In genomic region chr4:139314047-139314800, GRCh38 we compare ENCODE assay signal across 20 cellular contexts. TPM values are rescaled to one million over a fixed set of nuclear protein-coding genes. Genes with fewer than 3 reads are reported as not detected.
A peak's percentile ranks its signal among the peaks of the same experiment; 100 is the strongest.
DNase-seq lines count a peak whose midpoint lies in the region; ATAC-seq, FAIRE-seq and TF ChIP-seq lines count a peak whose summit lies in the region.
"Had no signal": no experiment of that assay in that cellular context is flagged by ENCODE, and none has a peak within 500 bp of the region (broad histone marks: within the 10 kb centered on the region; RNA-seq: fewer than 3 reads in every experiment).

No MANE protein-coding gene starts in this region.

- TF ChIP-seq EP300 in K562 (IDR thresholded peaks at IDR 0.05; ENCODE audit: low read length): no peak

- 0 out of 2 replicates have a peak overlapping the region, but pooled peaks have one; percentile 33 for H3K4me2 ChIP-seq in K562 (ENCODE audit: insufficient read depth, low read length)
- H3K4me2 ChIP-seq: A549 had no signal

- no peak for DNase-seq in activated CD8-positive, alpha-beta memory T cell treated with anti-CD3 and anti-CD28 coated beads, Interleukin-2, amount 10 ng/mL, durations not matched to agents 7 days and 5 days
- DNase-seq in activated CD8-positive, alpha-beta memory T cell treated with anti-CD3 and anti-CD28 coated beads, Interleukin-2, amount 50 U/mL, for 4 hours: no peak
- DNase-seq in K562 (ENCODE audit: extremely low read depth in 1 of 4, low spot score in 3 of 4): no peak
- no peak for DNase-seq in nephron progenitor cell
- no peak for DNase-seq in T-helper 9 cell
- DNase-seq: activated CD8-positive, alpha-beta memory T cell treated with anti-CD3 and anti-CD28 coated beads, Interleukin-2, amount 50 U/mL, for 48 hours; Caco-2; dermis blood vessel endothelial cell; GDM1; hippocampal formation; left ventricle myocardium superior; NCI-H1417; NCI-H226; stimulated activated CD4-positive, alpha-beta T cell treated with anti-CD3 and anti-CD28 coated beads, Interleukin-1b, Interleukin-23, amount 100 ng/mL, for 48 hours had no signal

- H3K27ac ChIP-seq in K562 (ENCODE audit: extremely low read depth, low read depth, low read length): peak overlapping the region; percentile 35; the same call in 1 of the 3 replicates
- H3K27ac ChIP-seq: A549, right atrium auricular region had no signal

- H3K4me1 ChIP-seq in K562 (replicated peaks in 1 of 2; ENCODE audit: control insufficient read depth in 2 of 2, insufficient read depth in 2 of 2, low read length in 2 of 2): peaks cover 11 to 17% of the 10 kb centered on the region in 2 experiments; a peak in 4 of 5 replicates

- H3K36me3 ChIP-seq in K562 (ENCODE audit: control insufficient read depth, insufficient read depth, low read length): peaks cover 42% of the 10 kb centered on the region
- H3K36me3 ChIP-seq: right atrium auricular region had no signal

- H3K27ac Mint-ChIP-seq in activated CD8-positive, alpha-beta memory T cell treated with anti-CD3 and anti-CD28 coated beads, Interleukin-2, amount 10 ng/mL, durations not matched to agents 7 days and 5 days: peak overlapping the region; percentile 78
- H3K27ac Mint-ChIP-seq in IgD-negative memory B cell (peak overlapping the region; percentile 64 to 93 (median 92)), nephron progenitor cell (peak overlapping the region; percentile 57)

- no peaks in the 10 kb centered on the region for H3K27me3 Mint-ChIP-seq in activated CD8-positive, alpha-beta memory T cell treated with anti-CD3 and anti-CD28 coated beads, Interleukin-2, amount 10 ng/mL, durations not matched to agents 7 days and 5 days
- no peaks in the 10 kb centered on the region for H3K27me3 Mint-ChIP-seq in IgD-negative memory B cell
- H3K27me3 Mint-ChIP-seq in nephron progenitor cell (ENCODE audit: low read depth, poor library complexity): no peaks in the 10 kb centered on the region

- H3K9me3 ChIP-seq in K562 (replicated peaks; ENCODE audit: control insufficient read depth, insufficient read depth, low read depth, low read length): peaks cover 3% of the 10 kb centered on the region; the same call in 1 of the 2 replicates
- H3K9me3 ChIP-seq: A549, Caco-2, right atrium auricular region had no signal

- TF ChIP-seq POLR2A in K562 (conservative IDR thresholded peaks at IDR 0.05): no peak

- in situ Hi-C loops in K562 (cut with MboI): no loop called here

- no peaks in the 10 kb centered on the region; the same call in 1 of the 2 replicates for H4K20me1 ChIP-seq in K562 (replicated peaks; ENCODE audit: control insufficient read depth, insufficient read depth, low read length)

- POLR2A ChIA-PET in K562 (lab: Yijun Ruan, JAX): interaction anchor here (1.1 kb wide), 1 partner anchor 13 kb away, joined by 3 read pairs; the partner anchor contains the start of gene NAA15

- H3K9me1 ChIP-seq in K562 (ENCODE audit: control insufficient read depth, insufficient read depth, low read length): no peaks in the 10 kb centered on the region

- intact Hi-C loops in K562 (cut with micrococcal nuclease): no loop called here

- no peak overlapping the region for H3K4me3 Mint-ChIP-seq in activated CD8-positive, alpha-beta memory T cell treated with anti-CD3 and anti-CD28 coated beads, Interleukin-2, amount 10 ng/mL, durations not matched to agents 7 days and 5 days
- H3K4me3 Mint-ChIP-seq in IgD-negative memory B cell (peak overlapping the region; percentile 43 to 90 (median 57)), nephron progenitor cell (no peak overlapping the region)

- WGBS in K562 (ENCODE audit: insufficient coverage, low coverage, missing lambda C conversion rate): 85% methylated on average over 4 of the region's 4 CpGs

- ATAC-seq in activated CD8-positive, alpha-beta memory T cell treated with anti-CD3 and anti-CD28 coated beads, Interleukin-2, amount 10 ng/mL, durations not matched to agents 7 days and 5 days: peak; percentile 65
- ATAC-seq in K562: peak; percentile 23; the same call in 2 of the 3 replicates
- ATAC-seq in GM21529 (IDR thresholded peaks at IDR 0.05; ENCODE audit: unreplicated experiment): no peak
- no peak for ATAC-seq in GM19035 (IDR thresholded peaks at IDR 0.05; ENCODE audit: unreplicated experiment)
- ATAC-seq: A549 had no signal

- H3K27me3 ChIP-seq in K562 (ENCODE audit: control insufficient read depth in 2 of 2, insufficient read depth in 2 of 2, low read length in 2 of 2): no peaks in the 10 kb centered on the region
- H3K27me3 ChIP-seq: right atrium auricular region had no signal

- H3K36me3 Mint-ChIP-seq in activated CD8-positive, alpha-beta memory T cell treated with anti-CD3 and anti-CD28 coated beads, Interleukin-2, amount 10 ng/mL, durations not matched to agents 7 days and 5 days: peaks cover 35% of the 10 kb centered on the region
- H3K36me3 Mint-ChIP-seq in IgD-negative memory B cell (peaks cover 5% of the 10 kb centered on the region), nephron progenitor cell (ENCODE audit: low read depth) (peaks cover 85% of the 10 kb centered on the region)

- no peak overlapping the region for H3K4me3 ChIP-seq in K562
- H3K4me3 ChIP-seq: A549, right atrium auricular region had no signal

- no peak for FAIRE-seq in K562 (lab: Jason Lieb, UNC)
- FAIRE-seq: A549, TTC549 had no signal

- peaks cover 99% of the 10 kb centered on the region for H3K79me2 ChIP-seq in K562 (ENCODE audit: control insufficient read depth, insufficient read depth, low read length)

- H3K9me3 Mint-ChIP-seq in activated CD8-positive, alpha-beta memory T cell treated with anti-CD3 and anti-CD28 coated beads, Interleukin-2, amount 10 ng/mL, durations not matched to agents 7 days and 5 days (ENCODE audit: low read depth): peaks cover 4% of the 10 kb centered on the region
- H3K9me3 Mint-ChIP-seq in IgD-negative memory B cell (no peaks in the 10 kb centered on the region), nephron progenitor cell (peaks cover 42% of the 10 kb centered on the region)

- CTCF ChIA-PET in activated CD8-positive, alpha-beta memory T cell treated with anti-CD3 and anti-CD28 coated beads, Interleukin-2, amount 10 ng/mL, durations not matched to agents 7 days and 5 days (lab: Charles Lee): no interaction called here
- CTCF ChIA-PET in K562 (lab: Yijun Ruan, JAX; ENCODE audit: low intra/inter-chr PET ratio): no interaction called here

- peaks cover 58% of the 10 kb centered on the region for H3K4me1 Mint-ChIP-seq in activated CD8-positive, alpha-beta memory T cell treated with anti-CD3 and anti-CD28 coated beads, Interleukin-2, amount 10 ng/mL, durations not matched to agents 7 days and 5 days
- H3K4me1 Mint-ChIP-seq in IgD-negative memory B cell: peaks cover 62 to 65% (median 64%) of the 10 kb centered on the region in 3 donors
- H3K4me1 Mint-ChIP-seq in nephron progenitor cell: no peaks in the 10 kb centered on the region

- no peak overlapping the region for H3K9ac ChIP-seq in K562 (ENCODE audit: insufficient read depth in 1 of 2, low read depth in 2 of 2, low read length in 2 of 2)

- H2AFZ ChIP-seq in K562 (ENCODE audit: low read depth, low read length): no peak overlapping the region

- BruUV-seq in K562 (replicated peaks; lab: Mats Ljungman, UMichigan): no TSS peak

- TF ChIP-seq RAD21 in K562 (CRISPR knock-in tag; conservative IDR thresholded peaks at IDR 0.05 in 1 of 2, IDR thresholded peaks at IDR 0.05 in 1 of 2): no peak

- TF ChIP-seq CTCF in K562 (IDR thresholded peaks at IDR 0.05 in 2 of 3, conservative IDR thresholded peaks at IDR 0.05 in 1 of 3; ENCODE audit: insufficient read depth in 2 of 3, low read depth in 1 of 3, low read length in 3 of 3) (no peak), nephron progenitor cell (IDR thresholded peaks at IDR 0.05) (no peak)

RNA-seq across cellular contexts. Expression of gene NDUFC1, which starts 11.9 kb away (rescaled TPM):
- total RNA-seq in activated CD8-positive, alpha-beta memory T cell treated with anti-CD3 and anti-CD28 coated beads, Interleukin-2, amount 10 ng/mL, durations not matched to agents 7 days and 5 days: 10 to 100 TPM; 32.2 to 34.9 TPM
- polyA plus RNA-seq in IgD-negative memory B cell: 107 TPM
- 12.2 and 17.5 TPM in 2 replicates for total RNA-seq in K562 (2011; cell fraction: chromatin; rRNA removed; ENCODE audit: low replicate concordance)
- total RNA-seq in K562 (2011; cell fraction: nucleolus; rRNA removed): 10.5 and 16.2 TPM in 2 replicates
- 17.0 and 26.2 TPM in 2 replicates for total RNA-seq in K562 (2011; cell fraction: nucleoplasm; rRNA removed)
- 82.2 and 120 TPM in 2 replicates for total RNA-seq in K562 (2014; rRNA removed)
- 89.2 and 89.5 TPM in 2 replicates for total RNA-seq in K562 (2014; rRNA removed; fragmentation: Illumina TruSeq; extraction: Trizol)
- total RNA-seq in K562 (2015; rRNA removed; fragmentation: Illumina TruSeq; extraction: Trizol): 141 and 142 TPM in 2 replicates
- total RNA-seq in K562 (2021): 88.8 and 95.4 TPM in 2 replicates
- polyA plus RNA-seq in K562 (2011; rRNA removed): 55.8 and 58.9 TPM in 2 replicates
- 49.9 and 58.8 TPM in 2 replicates for polyA plus RNA-seq in K562 (2011; cell fraction: cytosol; rRNA removed)
- 32.8 and 33.1 TPM in 2 replicates for polyA plus RNA-seq in K562 (2011; cell fraction: nucleus; rRNA removed)
- 84.9 and 145 TPM in 2 replicates for polyA plus RNA-seq in K562 (2012)
- 62.2 and 119 TPM in 2 replicates for polyA plus RNA-seq in K562 (2014; fragmentation: Illumina TruSeq; extraction: Trizol)
- polyA plus RNA-seq in K562 (2014; fragmentation: Nextera tagmentation; extraction: Ambion mirVana): 100 to 1,000 TPM; 350 to 378 TPM
- polyA plus RNA-seq in K562 (2014; rRNA removed): 170 and 180 TPM in 2 replicates
- polyA minus RNA-seq in K562 (2011; rRNA and poly(A)+ RNA removed): 19.1 and 19.5 TPM in 2 replicates
- polyA minus RNA-seq in K562 (2011; cell fraction: cytosol; rRNA and poly(A)+ RNA removed): 28.2 and 36.0 TPM in 2 replicates
- polyA minus RNA-seq in K562 (2011; cell fraction: nucleus; rRNA and poly(A)+ RNA removed): 8.8 and 18.8 TPM in 2 replicates

RNA-seq across cellular contexts. Expression of gene NAA15, which starts 12.9 kb away (rescaled TPM):
- total RNA-seq in activated CD8-positive, alpha-beta memory T cell treated with anti-CD3 and anti-CD28 coated beads, Interleukin-2, amount 10 ng/mL, durations not matched to agents 7 days and 5 days: 10 to 100 TPM; 50.0 to 70.8 TPM
- polyA plus RNA-seq in IgD-negative memory B cell (38.9 TPM), K562 (2011; rRNA removed) (39.8 and 61.9 TPM in 2 replicates), K562 (2014; fragmentation: Illumina TruSeq; extraction: Trizol) (60.4 and 76.4 TPM in 2 replicates), K562 (2014; fragmentation: Nextera tagmentation; extraction: Ambion mirVana) (10 to 100 TPM; 37.8 to 41.3 TPM), K562 (2014; rRNA removed) (45.9 and 48.9 TPM in 2 replicates)
- total RNA-seq in K562 (2011; cell fraction: chromatin; rRNA removed; ENCODE audit: low replicate concordance): 31.5 and 142 TPM in 2 replicates
- total RNA-seq in K562 (2011; cell fraction: nucleolus; rRNA removed): 14.3 and 21.7 TPM in 2 replicates
- total RNA-seq in K562 (2011; cell fraction: nucleoplasm; rRNA removed): 41.9 and 67.9 TPM in 2 replicates
- total RNA-seq in K562 (2014; rRNA removed) (63.2 and 67.6 TPM in 2 replicates), K562 (2014; rRNA removed; fragmentation: Illumina TruSeq; extraction: Trizol) (114 and 126 TPM in 2 replicates), K562 (2015; rRNA removed; fragmentation: Illumina TruSeq; extraction: Trizol) (87.5 and 96.4 TPM in 2 replicates), K562 (2021) (117 TPM in 2 replicates)
- 5.5 and 10.9 TPM in 2 replicates for polyA plus RNA-seq in K562 (2011; cell fraction: cytosol; rRNA removed)
- 10.4 and 12.4 TPM in 2 replicates for polyA plus RNA-seq in K562 (2011; cell fraction: nucleus; rRNA removed)
- polyA plus RNA-seq in K562 (2012): 29.9 and 48.2 TPM in 2 replicates
- polyA minus RNA-seq in K562 (2011; rRNA and poly(A)+ RNA removed): 148 and 165 TPM in 2 replicates
- polyA minus RNA-seq in K562 (2011; cell fraction: cytosol; rRNA and poly(A)+ RNA removed): 44.9 and 54.8 TPM in 2 replicates
- 25.8 and 45.7 TPM in 2 replicates for polyA minus RNA-seq in K562 (2011; cell fraction: nucleus; rRNA and poly(A)+ RNA removed)

RNA-seq across cellular contexts. Expression of gene MGARP, which starts 34.2 kb away (rescaled TPM):
- total RNA-seq in activated CD8-positive, alpha-beta memory T cell treated with anti-CD3 and anti-CD28 coated beads, Interleukin-2, amount 10 ng/mL, durations not matched to agents 7 days and 5 days: under 1 TPM in 1 of 2 experiments, not detected in 1; 0.20 TPM
- 0.19 TPM for polyA plus RNA-seq in IgD-negative memory B cell
- total RNA-seq in K562 (2011; cell fraction: chromatin; rRNA removed; ENCODE audit: low replicate concordance): not detected in 2 replicates
- total RNA-seq in K562 (2011; cell fraction: nucleolus; rRNA removed): not detected in 2 replicates
- total RNA-seq in K562 (2011; cell fraction: nucleoplasm; rRNA removed): not detected in 2 replicates
- not detected in 2 replicates for total RNA-seq in K562 (2014; rRNA removed)
- 0.11 and 0.16 TPM in 2 replicates for total RNA-seq in K562 (2014; rRNA removed; fragmentation: Illumina TruSeq; extraction: Trizol)
- 0.15 TPM in 1 of 2 replicates, not detected in the other for total RNA-seq in K562 (2015; rRNA removed; fragmentation: Illumina TruSeq; extraction: Trizol)
- total RNA-seq in K562 (2021): 0.31 and 0.35 TPM in 2 replicates
- 0.11 and 0.14 TPM in 2 replicates for polyA plus RNA-seq in K562 (2011; rRNA removed)
- 0.07 and 0.12 TPM in 2 replicates for polyA plus RNA-seq in K562 (2011; cell fraction: cytosol; rRNA removed)
- polyA plus RNA-seq in K562 (2011; cell fraction: nucleus; rRNA removed): not detected in 2 replicates
- polyA plus RNA-seq in K562 (2012): 0.07 and 0.17 TPM in 2 replicates
- polyA plus RNA-seq in K562 (2014; fragmentation: Illumina TruSeq; extraction: Trizol): 0.11 TPM in 1 of 2 replicates, not detected in the other
- under 1 TPM; 0.23 to 0.45 TPM for polyA plus RNA-seq in K562 (2014; fragmentation: Nextera tagmentation; extraction: Ambion mirVana)
- polyA plus RNA-seq in K562 (2014; rRNA removed): not detected in 2 replicates
- 0.30 TPM in 1 of 2 replicates, not detected in the other for polyA minus RNA-seq in K562 (2011; rRNA and poly(A)+ RNA removed)
- not detected in 2 replicates for polyA minus RNA-seq in K562 (2011; cell fraction: cytosol; rRNA and poly(A)+ RNA removed)
- polyA minus RNA-seq in K562 (2011; cell fraction: nucleus; rRNA and poly(A)+ RNA removed): not detected in 2 replicates

Comparison
In these comparisons a context has a peak if more than half of its experiments do, and no peak if none do; other contexts are left out.
1. ATAC-seq: peak in activated CD8-positive, alpha-beta memory T cell treated with anti-CD3 and anti-CD28 coated beads, Interleukin-2, amount 10 ng/mL, durations not matched to agents 7 days and 5 days (single experiment) and K562 (single experiment); none in GM21529 (single experiment) and GM19035 (single experiment).
2. H3K4me3 Mint-ChIP-seq: peak in IgD-negative memory B cell (4 of 4); none in activated CD8-positive, alpha-beta memory T cell treated with anti-CD3 and anti-CD28 coated beads, Interleukin-2, amount 10 ng/mL, durations not matched to agents 7 days and 5 days (single experiment) and nephron progenitor cell (single experiment).
3. Peak in every context shown above with its lines, with median percentiles within 50 percentile points of each other: H3K27ac Mint-ChIP-seq.